ENCODE assay signal across 22 cellular contexts in the genomic region with DNA sequence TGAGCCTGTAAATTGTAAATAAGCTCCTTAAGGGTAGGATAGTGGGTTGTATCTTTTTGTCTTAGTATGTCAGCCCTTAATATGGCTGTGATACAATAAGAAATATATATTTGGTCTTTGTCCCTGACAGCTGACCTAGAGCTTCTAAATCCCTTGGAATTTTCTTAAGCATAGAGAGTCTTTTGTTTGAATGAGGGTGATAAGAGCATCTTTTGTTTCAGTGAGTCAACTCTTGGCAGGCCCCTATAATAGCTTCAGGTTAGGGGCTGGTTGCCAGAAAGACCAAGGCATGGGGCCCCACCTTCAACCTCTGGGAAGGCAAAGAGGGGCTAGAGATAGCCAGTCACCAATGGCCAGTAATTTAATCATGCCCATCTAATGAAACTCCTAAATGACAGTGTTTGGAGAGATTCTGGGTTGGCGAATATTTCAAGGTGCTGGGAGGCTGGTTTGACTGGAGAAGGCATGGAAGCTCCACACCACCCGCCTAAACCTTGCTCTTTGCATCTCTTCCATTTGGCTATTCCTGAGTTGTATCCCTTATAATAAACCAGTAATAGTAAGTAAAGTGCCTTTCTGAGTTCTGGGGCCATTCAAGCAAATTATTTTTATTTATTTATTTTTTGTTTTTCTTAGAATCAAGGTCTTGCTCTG. TPM values are rescaled to one million over a fixed set of nuclear protein-coding genes. Genes with fewer than 3 reads are reported as not detected.
DNase-seq lines count a peak whose midpoint lies in the region; ATAC-seq and TF ChIP-seq lines count a peak whose summit lies in the region.
"Had no signal": no experiment of that assay in that cellular context is flagged by ENCODE, and none has a peak within 500 bp of the region (broad histone marks: within the 10 kb centered on the region; RNA-seq: fewer than 3 reads in every experiment).

No MANE protein-coding gene starts in this region.

- H3K79me2 ChIP-seq in HCT116 (ENCODE audit: insufficient read depth, low read length), result peaks cover 86% of the 10 kb centered on the region

- H3K4me3 ChIP-seq in HCT116 (replicated peaks in 1 of 2; ENCODE audit: low read depth in 1 of 2, low read length in 2 of 2), result no peak overlapping the region
- H3K4me3 ChIP-seq in choroid plexus epithelial cell (ENCODE audit: low read depth, low read length), result no peak overlapping the region
- no peak overlapping the region for H3K4me3 ChIP-seq in skeletal muscle cell (ENCODE audit: low read depth, low read length)
- H3K4me3 ChIP-seq: pancreas, skin epidermis, transverse colon had no signal

- no peaks in the 10 kb centered on the region for H4K20me1 ChIP-seq in HCT116 (ENCODE audit: insufficient read depth)

- H3K9ac ChIP-seq in HCT116 (ENCODE audit: low read length), result no peak overlapping the region

- CTCF ChIA-PET in HCT116 (lab: Charles Lee), result interaction anchor here (0.9 kb wide), 1 partner anchor 34 kb away, joined by 4 read pairs; no protein-coding TSS in a partner anchor

- RAD21 ChIA-PET in HCT116 (lab: Charles Lee; ENCODE audit: low non-redundant PET in 1 of 2, low total read pairs in 2 of 2, uncharacterized antibody in 2 of 2, unreplicated experiment in 2 of 2), result no interaction called here

- H3K4me1 ChIP-seq in HCT116 (ENCODE audit: control insufficient read depth in 1 of 2, insufficient read depth in 2 of 2, low read length in 2 of 2), result peaks cover 21 to 49% of the 10 kb centered on the region in 2 experiments

- H3K4me2 ChIP-seq in HCT116 (ENCODE audit: low read length), result peak overlapping the region; percentile 42

- H3K27ac ChIP-seq in HCT116 (ENCODE audit: low read depth, low read length), result peak overlapping the region; percentile 17; the same call in 1 of the 2 replicates
- H3K27ac ChIP-seq: pancreas, skin epidermis, transverse colon had no signal

- TF ChIP-seq CTCF in HCT116 (IDR thresholded peaks at IDR 0.05 in 2 of 3, conservative IDR thresholded peaks at IDR 0.05 in 1 of 3; ENCODE audit: borderline replicate concordance in 1 of 3, insufficient read depth in 1 of 3, low read depth in 2 of 3, low read length in 2 of 3), result no peak
- no peak for TF ChIP-seq CTCF in choroid plexus epithelial cell (conservative IDR thresholded peaks at IDR 0.05; ENCODE audit: low read depth, low read length)

- ATAC-seq in HCT116, result peak; percentile 71
- ATAC-seq: naive thymus-derived CD4-positive, alpha-beta T cell; pancreas; stimulated activated naive CD8-positive, alpha-beta T cell treated with anti-CD3 and anti-CD28 coated beads, Interleukin-15, Interleukin-2, amounts not matched to agents 100 U/mL and 50 U/mL, for 24 hours had no signal

- no peaks in the 10 kb centered on the region for H3K9me2 ChIP-seq in HCT116 (ENCODE audit: insufficient read depth)

- H3K9me3 ChIP-seq in HCT116 (ENCODE audit: control insufficient read depth in 1 of 2, insufficient read depth in 1 of 2, low read depth in 1 of 2, low read length in 2 of 2), result no peaks in the 10 kb centered on the region
- H3K9me3 ChIP-seq: pancreas, transverse colon had no signal

- H3K27me3 ChIP-seq in HCT116 (ENCODE audit: insufficient read depth, low read length), result no peaks in the 10 kb centered on the region
- H3K27me3 ChIP-seq: pancreas, transverse colon had no signal

- DNase-seq in HCT116 (ENCODE audit: low read depth, low spot score) (no peak), RPMI7951 (ENCODE audit: low read depth) (peak; percentile 76), choroid plexus epithelial cell (ENCODE audit: low read depth) (peak; percentile 16), skeletal muscle cell (ENCODE audit: low read depth) (peak; percentile 8), KG1 (lab: John Stamatoyannopoulos, UW) (no peak), putamen (ENCODE audit: low spot score) (no peak), DMS 273 (lab: John Stamatoyannopoulos, UW; ENCODE audit: unreplicated experiment) (no peak), posterior vena cava (ENCODE audit: low spot score) (no peak)
- DNase-seq: activated CD4-positive, alpha-beta T cell treated with anti-CD3 and anti-CD28 coated beads, Interleukin-2, amount 50 U/mL, for 1 hour; activated naive CD4-positive, alpha-beta T cell treated with Interleukin-2 at 50 U/mL for 16 hours; AML-193; anterior cingulate cortex; hypothalamus; kidney; MM.1S; naive thymus-derived CD4-positive, alpha-beta T cell; NCI-H1694; NCI-H82; pancreas; stimulated activated naive CD8-positive, alpha-beta T cell treated with anti-CD3 and anti-CD28 coated beads, Interleukin-15, Interleukin-2, amounts not matched to agents 100 U/mL and 50 U/mL, for 24 hours; transverse colon had no signal

- POLR2A ChIA-PET in HCT116 (lab: Charles Lee), result no interaction called here

- H3K36me3 ChIP-seq in HCT116 (ENCODE audit: control insufficient read depth in 1 of 2, insufficient read depth in 2 of 2, low read length in 2 of 2), result no peaks in the 10 kb centered on the region
- H3K36me3 ChIP-seq: pancreas, transverse colon had no signal

- TF ChIP-seq RAD21 in HCT116 (IDR thresholded peaks at IDR 0.05; ENCODE audit: low read depth), result no peak

- no peak overlapping the region for H2AFZ ChIP-seq in HCT116 (ENCODE audit: low read depth, low read length, poor library complexity, severe bottlenecking)

- TF ChIP-seq POLR2A in HCT116 (IDR thresholded peaks at IDR 0.05; ENCODE audit: borderline replicate concordance, extremely low read depth, insufficient read depth, insufficient read length), result no peak

- no TSS peak for BruUV-seq in HCT116 (replicated peaks; lab: Mats Ljungman, UMichigan)

- intact Hi-C loops in HCT116 (cut with micrococcal nuclease) (no loop called here), posterior vena cava (cut with DNase I) (no loop called here)

TF ChIP-seq in HCT116, 20 proteins besides CTCF, POLR2A, EP300 and RAD21 (continues in another document):
- TF ChIP-seq EZH2phosphoT487 (IDR thresholded peaks at IDR 0.05; ENCODE audit: borderline replicate concordance) (no peak), ELF1 (IDR thresholded peaks at IDR 0.05; ENCODE audit: borderline replicate concordance, low read depth) (no peak), FOSL1 (IDR thresholded peaks at IDR 0.05; ENCODE audit: low read depth) (no peak; the same call in 1 of the 2 replicates), SIN3A (IDR thresholded peaks at IDR 0.05; ENCODE audit: low read depth) (no peak), POLR2AphosphoS5 (IDR thresholded peaks at IDR 0.05; ENCODE audit: low read depth, low read length) (no peak), CBX3 (IDR thresholded peaks at IDR 0.05; ENCODE audit: low read depth) (no peak), TCF7L2 (IDR thresholded peaks at IDR 0.05; ENCODE audit: borderline replicate concordance, extremely low read depth, insufficient read depth, insufficient read length) (no peak), ZNF274 (IDR thresholded peaks at IDR 0.05; ENCODE audit: low read depth, low read length) (no peak), YY1 (IDR thresholded peaks at IDR 0.05; ENCODE audit: extremely low read depth, insufficient replicate concordance, low read depth, low read length) (no peak), CEBPB (IDR thresholded peaks at IDR 0.05; ENCODE audit: low read depth) (no peak), ZFX (IDR thresholded peaks at IDR 0.05) (no peak), JUND (IDR thresholded peaks at IDR 0.05) (no peak), SRF (IDR thresholded peaks at IDR 0.05; ENCODE audit: low read depth) (no peak)
- TF ChIP-seq, protein P1, sequence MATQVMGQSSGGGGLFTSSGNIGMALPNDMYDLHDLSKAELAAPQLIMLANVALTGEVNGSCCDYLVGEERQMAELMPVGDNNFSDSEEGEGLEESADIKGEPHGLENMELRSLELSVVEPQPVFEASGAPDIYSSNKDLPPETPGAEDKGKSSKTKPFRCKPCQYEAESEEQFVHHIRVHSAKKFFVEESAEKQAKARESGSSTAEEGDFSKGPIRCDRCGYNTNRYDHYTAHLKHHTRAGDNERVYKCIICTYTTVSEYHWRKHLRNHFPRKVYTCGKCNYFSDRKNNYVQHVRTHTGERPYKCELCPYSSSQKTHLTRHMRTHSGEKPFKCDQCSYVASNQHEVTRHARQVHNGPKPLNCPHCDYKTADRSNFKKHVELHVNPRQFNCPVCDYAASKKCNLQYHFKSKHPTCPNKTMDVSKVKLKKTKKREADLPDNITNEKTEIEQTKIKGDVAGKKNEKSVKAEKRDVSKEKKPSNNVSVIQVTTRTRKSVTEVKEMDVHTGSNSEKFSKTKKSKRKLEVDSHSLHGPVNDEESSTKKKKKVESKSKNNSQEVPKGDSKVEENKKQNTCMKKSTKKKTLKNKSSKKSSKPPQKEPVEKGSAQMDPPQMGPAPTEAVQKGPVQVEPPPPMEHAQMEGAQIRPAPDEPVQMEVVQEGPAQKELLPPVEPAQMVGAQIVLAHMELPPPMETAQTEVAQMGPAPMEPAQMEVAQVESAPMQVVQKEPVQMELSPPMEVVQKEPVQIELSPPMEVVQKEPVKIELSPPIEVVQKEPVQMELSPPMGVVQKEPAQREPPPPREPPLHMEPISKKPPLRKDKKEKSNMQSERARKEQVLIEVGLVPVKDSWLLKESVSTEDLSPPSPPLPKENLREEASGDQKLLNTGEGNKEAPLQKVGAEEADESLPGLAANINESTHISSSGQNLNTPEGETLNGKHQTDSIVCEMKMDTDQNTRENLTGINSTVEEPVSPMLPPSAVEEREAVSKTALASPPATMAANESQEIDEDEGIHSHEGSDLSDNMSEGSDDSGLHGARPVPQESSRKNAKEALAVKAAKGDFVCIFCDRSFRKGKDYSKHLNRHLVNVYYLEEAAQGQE (IDR thresholded peaks at IDR 0.05; ENCODE audit: low read depth), result no peak
- TF ChIP-seq, protein P2, sequence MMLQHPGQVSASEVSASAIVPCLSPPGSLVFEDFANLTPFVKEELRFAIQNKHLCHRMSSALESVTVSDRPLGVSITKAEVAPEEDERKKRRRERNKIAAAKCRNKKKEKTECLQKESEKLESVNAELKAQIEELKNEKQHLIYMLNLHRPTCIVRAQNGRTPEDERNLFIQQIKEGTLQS (IDR thresholded peaks at IDR 0.05), result no peak

RNA-seq across cellular contexts. Expression of a gene that starts 10.5 kb away (rescaled TPM):
- total RNA-seq in HCT116 (2021; ENCODE audit: unreplicated experiment) (18.0 TPM), posterior vena cava (10 to 100 TPM; 15.3 to 18.0 TPM)
- polyA plus RNA-seq in HCT116 (2012), result 4.5 and 6.9 TPM in 2 replicates
- total RNA-seq in RPMI7951 (2014; rRNA removed; shearing (Covaris generic)), result 19.5 and 23.6 TPM in 2 replicates

Comparison
In these comparisons a context has a peak if more than half of its experiments do, and no peak if none do; other contexts are left out.
1. DNase-seq: peak in RPMI7951 (single experiment), choroid plexus epithelial cell (single experiment) and skeletal muscle cell (single experiment); none in HCT116 (single experiment), KG1 (single experiment), putamen (single experiment), DMS 273 (single experiment) and posterior vena cava (single experiment).